ENCODE assay signal across 12 cellular contexts in genomic region chr10:44752451-44753441, GRCh38.
DNase-seq lines count a peak whose midpoint lies in the region; ATAC-seq and TF ChIP-seq lines count a peak whose summit lies in the region.
"Had no signal": no experiment of that assay in that cellular context is flagged by ENCODE, and none has a peak within 500 bp of the region (broad histone marks: within the 10 kb centered on the region; RNA-seq: fewer than 3 reads in every experiment).

No MANE protein-coding gene starts in this region.

- intact Hi-C loops in left lung (cut with DNase I): no loop called here

- no peaks in the 10 kb centered on the region for H3K9me3 ChIP-seq in left lung
- peaks cover 0 to 9% (median 0%) of the 10 kb centered on the region in 3 donors for H3K9me3 ChIP-seq in gastroesophageal sphincter
- H3K9me3 ChIP-seq: SK-N-SH had no signal

- no peak for TF ChIP-seq POLR2A in gastroesophageal sphincter (IDR thresholded peaks at IDR 0.05)

- in situ Hi-C loops in astrocyte of the spinal cord (cut with HindIII; ENCODE audit: low sequenced_read_pairs): no loop called here

- H3K27me3 ChIP-seq in left lung (no peaks in the 10 kb centered on the region), gastroesophageal sphincter (no peaks in the 10 kb centered on the region)
- H3K27me3 ChIP-seq: BLaER1 treated with 17β-estradiol and CSF1 and Interleukin-3, amounts not matched to agents 10 nM and 100 nM had no signal

- H3K27ac ChIP-seq in left lung: no peak overlapping the region
- H3K27ac ChIP-seq in gastroesophageal sphincter: no peak overlapping the region
- H3K27ac ChIP-seq in caudate nucleus (ENCODE audit: low read depth, low read length): no peak overlapping the region
- H3K27ac ChIP-seq: BLaER1 treated with 17β-estradiol and CSF1 and Interleukin-3, amounts not matched to agents 10 nM and 100 nM had no signal

- peak; percentile 35 for ATAC-seq in left lung
- no peak for ATAC-seq in HG02852 (IDR thresholded peaks at IDR 0.05; ENCODE audit: unreplicated experiment)
- no peak for ATAC-seq in gastroesophageal sphincter
- ATAC-seq in activated naive CD8-positive, alpha-beta T cell treated with anti-CD3 and anti-CD28 coated beads, Interleukin-2, amount 50 U/mL, for 24 hours: no peak

- no peak overlapping the region for H3K4me3 ChIP-seq in astrocyte of the spinal cord (ENCODE audit: low read depth, low read length)
- no peak overlapping the region for H3K4me3 ChIP-seq in left lung
- H3K4me3 ChIP-seq in gastroesophageal sphincter: no peak overlapping the region
- H3K4me3 ChIP-seq: BLaER1 treated with 17β-estradiol and CSF1 and Interleukin-3, amounts not matched to agents 10 nM and 100 nM had no signal

- H3K4me1 Mint-ChIP-seq in activated naive CD8-positive, alpha-beta T cell treated with anti-CD3 and anti-CD28 coated beads, Interleukin-2, amount 50 U/mL, for 24 hours: no peaks in the 10 kb centered on the region

- 42 to 62% methylated on average over 4 of the region's 4 CpGs for WGBS in gastroesophageal sphincter (ENCODE audit: low coverage in 1 of 2), 2 donors

- no peaks in the 10 kb centered on the region for H3K9me3 Mint-ChIP-seq in activated naive CD8-positive, alpha-beta T cell treated with anti-CD3 and anti-CD28 coated beads, Interleukin-2, amount 50 U/mL, for 24 hours

- H3K4me1 ChIP-seq in left lung: no peaks in the 10 kb centered on the region
- H3K4me1 ChIP-seq in gastroesophageal sphincter: peaks cover 0 to 14% (median 0%) of the 10 kb centered on the region in 3 donors

- no peaks in the 10 kb centered on the region for H3K36me3 Mint-ChIP-seq in activated naive CD8-positive, alpha-beta T cell treated with anti-CD3 and anti-CD28 coated beads, Interleukin-2, amount 50 U/mL, for 24 hours (ENCODE audit: low read depth)

- H3K36me3 ChIP-seq in left lung (no peaks in the 10 kb centered on the region), gastroesophageal sphincter (no peaks in the 10 kb centered on the region)
- H3K36me3 ChIP-seq: BLaER1 treated with 17β-estradiol and CSF1 and Interleukin-3, amounts not matched to agents 10 nM and 100 nM had no signal

- DNase-seq in AG08396 (ENCODE audit: low spot score) (peak; percentile 67), LHCN-M2 (ENCODE audit: low read depth) (peak; percentile 90), astrocyte of the spinal cord (ENCODE audit: low read depth, low spot score) (peak; percentile 97), left lung (no peak), caudate nucleus (lab: John Stamatoyannopoulos, UW) (no peak)
- no peak for DNase-seq in activated naive CD8-positive, alpha-beta T cell treated with anti-CD3 and anti-CD28 coated beads, Interleukin-2, amount 50 U/mL, for 24 hours
- DNase-seq: activated CD8-positive, alpha-beta memory T cell treated with anti-CD3 and anti-CD28 coated beads, Interleukin-2, amount 50 U/mL, for 4 hours; MV-4-11; SK-N-SH had no signal

- no peak for TF ChIP-seq EP300 in gastroesophageal sphincter (IDR thresholded peaks at IDR 0.05)

- no peak for TF ChIP-seq CTCF in astrocyte of the spinal cord (IDR thresholded peaks at IDR 0.05; ENCODE audit: low read depth, low read length)
- no peak for TF ChIP-seq CTCF in left lung (IDR thresholded peaks at IDR 0.05)
- no peak for TF ChIP-seq CTCF in gastroesophageal sphincter (IDR thresholded peaks at IDR 0.05)

- H3K4me3 Mint-ChIP-seq in activated naive CD8-positive, alpha-beta T cell treated with anti-CD3 and anti-CD28 coated beads, Interleukin-2, amount 50 U/mL, for 24 hours: no peak overlapping the region

- H3K27me3 Mint-ChIP-seq in activated naive CD8-positive, alpha-beta T cell treated with anti-CD3 and anti-CD28 coated beads, Interleukin-2, amount 50 U/mL, for 24 hours: peaks cover 1% of the 10 kb centered on the region

- no peak overlapping the region for H3K27ac Mint-ChIP-seq in activated naive CD8-positive, alpha-beta T cell treated with anti-CD3 and anti-CD28 coated beads, Interleukin-2, amount 50 U/mL, for 24 hours

Comparison
In these comparisons a context has a peak if more than half of its experiments do, and no peak if none do; other contexts are left out.
1. DNase-seq: peak in AG08396 (single experiment), LHCN-M2 (single experiment) and astrocyte of the spinal cord (single experiment); none in left lung (0 of 2), caudate nucleus (0 of 61) and activated naive CD8-positive, alpha-beta T cell treated with anti-CD3 and anti-CD28 coated beads, Interleukin-2, amount 50 U/mL, for 24 hours (single experiment).